Comparison of ENCODE assay signal across 2 cellular contexts in genomic region chr13:113117956-113118327, GRCh38.
TF ChIP-seq lines count a peak whose summit lies in the region.

No MANE protein-coding gene starts in this region.

TF ChIP-seq in HepG2, 621 proteins besides CTCF, POLR2A, EP300 and RAD21:
- TF ChIP-seq, protein P1, sequence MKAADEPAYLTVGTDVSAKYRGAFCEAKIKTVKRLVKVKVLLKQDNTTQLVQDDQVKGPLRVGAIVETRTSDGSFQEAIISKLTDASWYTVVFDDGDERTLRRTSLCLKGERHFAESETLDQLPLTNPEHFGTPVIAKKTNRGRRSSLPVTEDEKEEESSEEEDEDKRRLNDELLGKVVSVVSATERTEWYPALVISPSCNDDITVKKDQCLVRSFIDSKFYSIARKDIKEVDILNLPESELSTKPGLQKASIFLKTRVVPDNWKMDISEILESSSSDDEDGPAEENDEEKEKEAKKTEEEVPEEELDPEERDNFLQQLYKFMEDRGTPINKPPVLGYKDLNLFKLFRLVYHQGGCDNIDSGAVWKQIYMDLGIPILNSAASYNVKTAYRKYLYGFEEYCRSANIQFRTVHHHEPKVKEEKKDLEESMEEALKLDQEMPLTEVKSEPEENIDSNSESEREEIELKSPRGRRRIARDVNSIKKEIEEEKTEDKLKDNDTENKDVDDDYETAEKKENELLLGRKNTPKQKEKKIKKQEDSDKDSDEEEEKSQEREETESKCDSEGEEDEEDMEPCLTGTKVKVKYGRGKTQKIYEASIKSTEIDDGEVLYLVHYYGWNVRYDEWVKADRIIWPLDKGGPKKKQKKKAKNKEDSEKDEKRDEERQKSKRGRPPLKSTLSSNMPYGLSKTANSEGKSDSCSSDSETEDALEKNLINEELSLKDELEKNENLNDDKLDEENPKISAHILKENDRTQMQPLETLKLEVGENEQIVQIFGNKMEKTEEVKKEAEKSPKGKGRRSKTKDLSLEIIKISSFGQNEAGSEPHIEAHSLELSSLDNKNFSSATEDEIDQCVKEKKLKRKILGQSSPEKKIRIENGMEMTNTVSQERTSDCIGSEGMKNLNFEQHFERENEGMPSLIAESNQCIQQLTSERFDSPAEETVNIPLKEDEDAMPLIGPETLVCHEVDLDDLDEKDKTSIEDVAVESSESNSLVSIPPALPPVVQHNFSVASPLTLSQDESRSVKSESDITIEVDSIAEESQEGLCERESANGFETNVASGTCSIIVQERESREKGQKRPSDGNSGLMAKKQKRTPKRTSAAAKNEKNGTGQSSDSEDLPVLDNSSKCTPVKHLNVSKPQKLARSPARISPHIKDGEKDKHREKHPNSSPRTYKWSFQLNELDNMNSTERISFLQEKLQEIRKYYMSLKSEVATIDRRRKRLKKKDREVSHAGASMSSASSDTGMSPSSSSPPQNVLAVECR (CRISPR knock-in tag; IDR thresholded peaks at IDR 0.05; ENCODE audit: borderline replicate concordance): no peak
- TF ChIP-seq MEF2D (CRISPR knock-in tag; IDR thresholded peaks at IDR 0.05) (no peak), POLR2G (IDR thresholded peaks at IDR 0.05; ENCODE audit: low read depth, low read length) (0 out of 2 replicates have a peak, but pooled peaks have one; percentile 27), ZSCAN12 (CRISPR knock-in tag; IDR thresholded peaks at IDR 0.05) (no peak), ZNF24 (IDR thresholded peaks at IDR 0.05) (no peak), ZBTB42 (CRISPR knock-in tag; IDR thresholded peaks at IDR 0.05) (no peak)
TF ChIP-seq in HepG2: peak in this region for 1.

TF ChIP-seq in SK-N-SH, 30 proteins besides CTCF, POLR2A, EP300 and RAD21:
- no peak for TF ChIP-seq CHD2 (IDR thresholded peaks at IDR 0.05; ENCODE audit: low read length, partially characterized antibody)
- no peak for TF ChIP-seq GATA2 (CRISPR knock-in tag; IDR thresholded peaks at IDR 0.05)
- no peak for TF ChIP-seq TCF12 (IDR thresholded peaks at IDR 0.05)
- no peak for TF ChIP-seq SIN3A (IDR thresholded peaks at IDR 0.05; ENCODE audit: borderline replicate concordance, low read depth, low read length)
- no peak for TF ChIP-seq POLR2AphosphoS5 (IDR thresholded peaks at IDR 0.05; ENCODE audit: low read depth, low read length)
- TF ChIP-seq MAX (IDR thresholded peaks at IDR 0.05; ENCODE audit: low read depth): no peak
- no peak for TF ChIP-seq RCOR1 (IDR thresholded peaks at IDR 0.05; ENCODE audit: low read length)
- no peak for TF ChIP-seq FOXM1 (IDR thresholded peaks at IDR 0.05; ENCODE audit: low read depth)
